Comparison of ENCODE assay signal across 14 cellular contexts in genomic region chr4:73816814-73817213, GRCh38. TPM values are rescaled to one million over a fixed set of nuclear protein-coding genes. Genes with fewer than 3 reads are reported as not detected.
DNase-seq lines count a peak whose midpoint lies in the region; ATAC-seq, FAIRE-seq and TF ChIP-seq lines count a peak whose summit lies in the region.
"Had no signal": no experiment of that assay in that cellular context is flagged by ENCODE, and none has a peak within 500 bp of the region (broad histone marks: within the 10 kb centered on the region; RNA-seq: fewer than 3 reads in every experiment).

No MANE protein-coding gene starts in this region.

- H3K4me1 ChIP-seq in breast epithelium (no peaks in the 10 kb centered on the region), RWPE2 (ENCODE audit: insufficient read depth, poor library complexity, severe bottlenecking) (peaks cover 8% of the 10 kb centered on the region)
- H3K4me1 ChIP-seq: tibial nerve had no signal

- H3K4me3 ChIP-seq in breast epithelium (no peak overlapping the region), RWPE2 (ENCODE audit: severe bottlenecking) (no peak overlapping the region), fibroblast of villous mesenchyme (ENCODE audit: low read depth, low read length) (no peak overlapping the region)
- H3K4me3 ChIP-seq: tibial nerve had no signal

- DNase-seq in MCF 10A (ENCODE audit: unreplicated experiment) (peak; percentile 70), breast epithelium (ENCODE audit: low spot score in 2 of 2) (no peak), RWPE2 (ENCODE audit: low spot score) (no peak), fibroblast of villous mesenchyme (ENCODE audit: low read depth) (peak; percentile 71), urothelium cell line (ENCODE audit: low spot score) (peak; percentile 49), GOT3 (lab: John Stamatoyannopoulos, UW) (no peak)
- DNase-seq: activated CD4-positive, alpha-beta T cell treated with anti-CD3 and anti-CD28 coated beads, Interleukin-2, amount 10 ng/mL, durations not matched to agents 7 days and 5 days; activated naive CD8-positive, alpha-beta T cell treated with anti-CD3 and anti-CD28 coated beads for 36 hours; naive B cell; NCI-H1694 treated with DMSO at 0.1 percent for 48 hours had no signal

- H3K36me3 ChIP-seq in breast epithelium: no peaks in the 10 kb centered on the region
- no peaks in the 10 kb centered on the region for H3K36me3 ChIP-seq in RWPE2 (ENCODE audit: low read depth)
- H3K36me3 ChIP-seq: tibial nerve had no signal

- peak overlapping the region; percentile 46 for H3K27ac Mint-ChIP-seq in MCF 10A (ENCODE audit: low read depth, unreplicated experiment)
- H3K27ac Mint-ChIP-seq: activated CD4-positive, alpha-beta T cell treated with anti-CD3 and anti-CD28 coated beads, Interleukin-2, amount 10 ng/mL, durations not matched to agents 7 days and 5 days; activated naive CD8-positive, alpha-beta T cell treated with anti-CD3 and anti-CD28 coated beads for 36 hours; naive B cell had no signal

- peaks cover 8% of the 10 kb centered on the region for H3K9me3 Mint-ChIP-seq in MCF 10A (ENCODE audit: unreplicated experiment)
- H3K9me3 Mint-ChIP-seq: activated CD4-positive, alpha-beta T cell treated with anti-CD3 and anti-CD28 coated beads, Interleukin-2, amount 10 ng/mL, durations not matched to agents 7 days and 5 days; activated naive CD8-positive, alpha-beta T cell treated with anti-CD3 and anti-CD28 coated beads for 36 hours had no signal

- peak; percentile 92 for ATAC-seq in RWPE2 (ENCODE audit: low read depth)
- no peak for ATAC-seq in HG03520 (IDR thresholded peaks at IDR 0.05; ENCODE audit: unreplicated experiment)
- ATAC-seq in HG03378 (IDR thresholded peaks at IDR 0.05; ENCODE audit: unreplicated experiment): no peak

- H3K36me3 Mint-ChIP-seq in MCF 10A (ENCODE audit: insufficient read depth, unreplicated experiment): no peaks in the 10 kb centered on the region
- H3K36me3 Mint-ChIP-seq: activated naive CD8-positive, alpha-beta T cell treated with anti-CD3 and anti-CD28 coated beads for 36 hours; naive B cell had no signal

- H3K4me3 Mint-ChIP-seq in MCF 10A (ENCODE audit: unreplicated experiment): no peak overlapping the region
- H3K4me3 Mint-ChIP-seq: activated CD4-positive, alpha-beta T cell treated with anti-CD3 and anti-CD28 coated beads, Interleukin-2, amount 10 ng/mL, durations not matched to agents 7 days and 5 days; activated naive CD8-positive, alpha-beta T cell treated with anti-CD3 and anti-CD28 coated beads for 36 hours; naive B cell had no signal

- H3K4me1 Mint-ChIP-seq in MCF 10A (ENCODE audit: insufficient read depth, unreplicated experiment): peaks cover 38% of the 10 kb centered on the region
- H3K4me1 Mint-ChIP-seq: activated naive CD8-positive, alpha-beta T cell treated with anti-CD3 and anti-CD28 coated beads for 36 hours; naive B cell had no signal

- FAIRE-seq in urothelium cell line (lab: Jason Lieb, UNC): peak; percentile 37
- FAIRE-seq: A204.1 had no signal

- H3K9me3 ChIP-seq in breast epithelium: no peaks in the 10 kb centered on the region
- no peaks in the 10 kb centered on the region for H3K9me3 ChIP-seq in RWPE2 (ENCODE audit: severe bottlenecking)
- H3K9me3 ChIP-seq: tibial nerve had no signal

- BruUV-seq in MCF 10A (replicated peaks; lab: Mats Ljungman, UMichigan): no TSS peak

- H3K27ac ChIP-seq in breast epithelium: no peak overlapping the region
- H3K27ac ChIP-seq in RWPE2 (ENCODE audit: poor library complexity, severe bottlenecking): peak overlapping the region; percentile 63
- H3K27ac ChIP-seq: tibial nerve had no signal

- H3K27me3 Mint-ChIP-seq in MCF 10A (ENCODE audit: insufficient read depth, unreplicated experiment): no peaks in the 10 kb centered on the region
- H3K27me3 Mint-ChIP-seq: activated CD4-positive, alpha-beta T cell treated with anti-CD3 and anti-CD28 coated beads, Interleukin-2, amount 10 ng/mL, durations not matched to agents 7 days and 5 days; activated naive CD8-positive, alpha-beta T cell treated with anti-CD3 and anti-CD28 coated beads for 36 hours; naive B cell had no signal

- no peak for TF ChIP-seq POLR2A in breast epithelium (IDR thresholded peaks at IDR 0.05)

- intact Hi-C loops in MCF 10A (cut with micrococcal nuclease) (no loop called here), breast epithelium (cut with DNase I; ENCODE audit: low total_unique reads) (no loop called here)

- CTCF ChIA-PET in MCF 10A (lab: Yijun Ruan, JAX): interaction anchor here (1.2 kb wide), 1 partner anchor 155 kb away, joined by 3 read pairs; no protein-coding TSS in a partner anchor

- TF ChIP-seq CTCF in MCF 10A (IDR thresholded peaks at IDR 0.05; ENCODE audit: unreplicated experiment) (no peak), breast epithelium (IDR thresholded peaks at IDR 0.05) (no peak), RWPE2 (IDR thresholded peaks at IDR 0.05; ENCODE audit: poor library complexity, severe bottlenecking) (no peak), fibroblast of villous mesenchyme (IDR thresholded peaks at IDR 0.05; ENCODE audit: insufficient read depth, low read depth, low read length) (no peak)

- H3K27me3 ChIP-seq in breast epithelium: no peaks in the 10 kb centered on the region
- H3K27me3 ChIP-seq in RWPE2 (ENCODE audit: insufficient read depth, poor library complexity, severe bottlenecking): no peaks in the 10 kb centered on the region
- H3K27me3 ChIP-seq: tibial nerve had no signal

- POLR2A ChIA-PET in MCF 10A (lab: Yijun Ruan, JAX): no interaction called here

RNA-seq across cellular contexts. Expression of gene CXCL6, which starts 19.7 kb away (rescaled TPM):
- total RNA-seq in MCF 10A (2022) (not detected in 2 replicates), breast epithelium (1 to 10 TPM in 2 of 3 donors, not detected in 1; 2.2 to 2.9 TPM), fibroblast of villous mesenchyme (0.64 and 4.7 TPM in 2 replicates)
- total RNA-seq: activated CD4-positive, alpha-beta T cell treated with anti-CD3 and anti-CD28 coated beads, Interleukin-2, amount 10 ng/mL, durations not matched to agents 7 days and 5 days; activated naive CD8-positive, alpha-beta T cell treated with anti-CD3 and anti-CD28 coated beads for 36 hours had no signal

RNA-seq across cellular contexts. Expression of gene PF4V1, which starts 36.3 kb away (rescaled TPM):
- total RNA-seq in MCF 10A (2022): not detected in 2 replicates
- not detected for total RNA-seq in breast epithelium
- not detected in 2 replicates for total RNA-seq in fibroblast of villous mesenchyme
- total RNA-seq: activated CD4-positive, alpha-beta T cell treated with anti-CD3 and anti-CD28 coated beads, Interleukin-2, amount 10 ng/mL, durations not matched to agents 7 days and 5 days; activated naive CD8-positive, alpha-beta T cell treated with anti-CD3 and anti-CD28 coated beads for 36 hours; tibial nerve had no signal

RNA-seq across cellular contexts. Expression of gene CXCL1, which starts 52.4 kb away (rescaled TPM):
- 35.0 and 49.3 TPM in 2 replicates for total RNA-seq in MCF 10A (2022)
- total RNA-seq in breast epithelium: 10 to 100 TPM in 2 of 3 donors, under 1 TPM in 1; 0.80 to 31.3 (median 17.7) TPM
- 17.4 and 134 TPM in 2 replicates for total RNA-seq in fibroblast of villous mesenchyme
- total RNA-seq: activated CD4-positive, alpha-beta T cell treated with anti-CD3 and anti-CD28 coated beads, Interleukin-2, amount 10 ng/mL, durations not matched to agents 7 days and 5 days; activated naive CD8-positive, alpha-beta T cell treated with anti-CD3 and anti-CD28 coated beads for 36 hours had no signal

Comparison
In these comparisons a context has a peak if more than half of its experiments do, and no peak if none do; other contexts are left out.
1. DNase-seq: peak in MCF 10A (single experiment), fibroblast of villous mesenchyme (single experiment) and urothelium cell line (single experiment); none in breast epithelium (0 of 2), RWPE2 (single experiment) and GOT3 (single experiment).